18 cellular contexts compared by ENCODE assay signal in the genomic region with DNA sequence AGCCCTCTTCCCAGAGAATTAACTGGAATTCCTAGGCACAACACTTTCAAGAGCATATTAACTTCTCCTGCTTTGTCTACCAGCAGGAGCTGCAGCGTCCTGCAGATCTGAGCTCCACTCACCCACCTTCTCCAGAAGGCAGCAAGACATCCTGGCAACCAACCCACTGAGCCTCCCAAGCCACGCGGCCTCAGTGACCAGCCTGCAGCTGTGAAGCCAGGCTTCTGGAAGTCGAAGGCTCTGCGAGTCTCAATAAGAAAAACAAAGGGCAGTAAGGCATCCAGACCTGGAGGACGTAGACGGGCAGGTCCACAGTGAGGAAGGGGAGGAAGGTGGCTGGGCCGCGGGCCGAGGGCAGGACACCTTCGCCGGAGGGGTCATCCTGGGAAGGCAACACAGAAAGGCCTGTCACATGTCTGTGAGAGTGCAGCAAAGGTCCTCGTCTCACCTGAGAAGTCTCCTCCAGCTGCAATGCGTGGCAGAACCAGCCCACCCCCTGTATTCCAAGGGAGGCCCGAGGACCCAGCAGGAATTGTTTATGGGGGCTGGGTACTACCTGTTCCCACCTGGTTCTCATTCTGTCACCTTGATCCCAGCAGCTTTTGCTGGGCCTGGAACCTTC. TPM values are rescaled to one million over a fixed set of nuclear protein-coding genes. Genes with fewer than 3 reads are reported as not detected.
"Had no signal": no experiment of that assay in that cellular context is flagged by ENCODE, and none has a peak within 500 bp of the region (broad histone marks: within the 10 kb centered on the region; RNA-seq: fewer than 3 reads in every experiment).

No MANE protein-coding gene starts in this region.

- H3K27ac Mint-ChIP-seq: activated B cell treated with CpG ODN at 0.5 μM for 24 hours; stimulated activated naive B cell treated with anti-CD40 and anti-IgM and Interleukin-4, amounts not matched to agents 10 μg/mL and 1 μg/mL and 100 μg/mL, for 72 hours had no signal

- H3K27me3 Mint-ChIP-seq: activated B cell treated with CpG ODN at 0.5 μM for 24 hours; activated naive CD4-positive, alpha-beta T cell treated with anti-CD3 and anti-CD28 coated beads, Interleukin-2, amount 50 U/mL, for 24 hours; naive thymus-derived CD8-positive, alpha-beta T cell; stimulated activated naive B cell treated with anti-CD40 and anti-IgM and Interleukin-4, amounts not matched to agents 10 μg/mL and 1 μg/mL and 100 μg/mL, for 72 hours had no signal

- H3K4me1 ChIP-seq: transverse colon had no signal

- H3K9me3 ChIP-seq: gastrocnemius medialis, heart right ventricle, psoas muscle, transverse colon had no signal

- H3K4me3 Mint-ChIP-seq: activated B cell treated with CpG ODN at 0.5 μM for 24 hours; activated naive CD4-positive, alpha-beta T cell treated with anti-CD3 and anti-CD28 coated beads, Interleukin-2, amount 50 U/mL, for 24 hours; naive thymus-derived CD8-positive, alpha-beta T cell; stimulated activated naive B cell treated with anti-CD40 and anti-IgM and Interleukin-4, amounts not matched to agents 10 μg/mL and 1 μg/mL and 100 μg/mL, for 72 hours had no signal

- H3K27me3 ChIP-seq: cardiac muscle cell, dorsolateral prefrontal cortex, gastrocnemius medialis, heart right ventricle, transverse colon had no signal

- H3K4me1 Mint-ChIP-seq: activated B cell treated with CpG ODN at 0.5 μM for 24 hours; activated naive CD4-positive, alpha-beta T cell treated with anti-CD3 and anti-CD28 coated beads, Interleukin-2, amount 50 U/mL, for 24 hours had no signal

- DNase-seq: activated B cell treated with CpG ODN at 0.5 μM for 24 hours; activated CD4-positive, alpha-beta T cell treated with anti-CD3 and anti-CD28 coated beads, Interleukin-2, amount 50 U/mL, for 1 hour; activated effector memory CD4-positive, alpha-beta T cell treated with Interleukin-2 at 50 U/mL for 16 hours; activated T-cell treated with anti-CD3 and anti-CD28 coated beads, Interleukin-2, amount 50 U/mL, for 1 hour; erythroblast; gastrocnemius medialis; heart right ventricle; nucleus accumbens; psoas muscle; stimulated activated CD4-positive, alpha-beta T cell treated with anti-CD3 and anti-CD28 coated beads, Interleukin-12 subunit alpha, Interleukin-12 subunit beta, amount 100 ng/mL, for 4 hours; stimulated activated naive B cell treated with anti-CD40 and anti-IgM and Interleukin-4, amounts not matched to agents 10 μg/mL and 1 μg/mL and 100 μg/mL, for 72 hours; transverse colon had no signal

- ATAC-seq: gastrocnemius medialis; heart right ventricle; naive thymus-derived CD8-positive, alpha-beta T cell; psoas muscle; stimulated activated naive B cell treated with anti-CD40 and anti-IgM and Interleukin-4, amounts not matched to agents 10 μg/mL and 1 μg/mL and 100 μg/mL, for 72 hours had no signal

- H3K4me3 ChIP-seq: cardiac muscle cell, dorsolateral prefrontal cortex, gastrocnemius medialis, heart right ventricle, psoas muscle, transverse colon had no signal

- H3K27ac ChIP-seq: cardiac muscle cell, dorsolateral prefrontal cortex, gastrocnemius medialis, heart right ventricle, psoas muscle, transverse colon had no signal

- H3K9me3 Mint-ChIP-seq: activated B cell treated with CpG ODN at 0.5 μM for 24 hours; activated naive CD4-positive, alpha-beta T cell treated with anti-CD3 and anti-CD28 coated beads, Interleukin-2, amount 50 U/mL, for 24 hours; naive thymus-derived CD8-positive, alpha-beta T cell; stimulated activated naive B cell treated with anti-CD40 and anti-IgM and Interleukin-4, amounts not matched to agents 10 μg/mL and 1 μg/mL and 100 μg/mL, for 72 hours had no signal

RNA-seq across cellular contexts. Expression of a gene that starts 44.7 kb away (rescaled TPM):
- total RNA-seq: activated B cell treated with CpG ODN at 0.5 μM for 24 hours; cardiac muscle cell; gastrocnemius medialis; heart right ventricle; naive thymus-derived CD8-positive, alpha-beta T cell; psoas muscle; subcutaneous adipose tissue; T-helper 1 cell treated with Interleukin-12 subunit alpha and Interleukin-12 subunit beta and Interleukin-4 antibody, amounts not matched to agents 30 ng/mL and 1 ng/mL, for 36 hours; transverse colon had no signal
- polyA plus RNA-seq: cardiac muscle cell; heart right ventricle; naive thymus-derived CD8-positive, alpha-beta T cell; psoas muscle had no signal
